ENCODE assay signal across 1 cellular context in the genomic region with DNA sequence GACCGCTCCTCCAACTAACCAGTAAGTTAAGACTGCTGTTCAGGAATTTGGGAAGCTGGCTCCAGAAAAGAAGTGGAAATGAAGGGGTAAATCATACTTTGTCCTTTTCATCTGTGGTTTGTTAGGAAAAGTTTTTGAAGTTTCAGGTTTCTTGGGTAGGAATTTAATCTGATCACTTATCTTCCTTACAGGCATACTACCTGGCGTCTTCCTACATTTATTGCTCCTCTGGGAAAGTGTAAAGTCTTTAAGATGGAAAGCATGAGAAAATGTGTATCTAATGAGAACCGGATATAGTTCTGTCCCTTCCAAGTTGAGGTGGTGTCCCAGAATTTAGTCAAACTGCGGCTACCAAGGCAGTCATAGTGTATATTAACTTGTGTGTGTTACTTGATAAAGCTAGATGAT.
TF ChIP-seq lines count a peak whose summit lies in the region.

No MANE protein-coding gene starts in this region.

TF ChIP-seq in endothelial cell of umbilical vein, 7 proteins besides CTCF, POLR2A, EP300 and RAD21:
- TF ChIP-seq MYC (IDR thresholded peaks at IDR 0.05; ENCODE audit: low read depth, low read length) = no peak
- TF ChIP-seq POLR2AphosphoS5 (IDR thresholded peaks at IDR 0.05; ENCODE audit: insufficient read depth, low read depth, low read length) = no peak
- TF ChIP-seq FOS (IDR thresholded peaks at IDR 0.05; ENCODE audit: borderline replicate concordance, insufficient read depth, low read length) = no peak
- TF ChIP-seq JUN (IDR thresholded peaks at IDR 0.05; ENCODE audit: borderline replicate concordance, insufficient read depth, insufficient read length, low read depth) = no peak
- no peak for TF ChIP-seq EZH2 (IDR thresholded peaks at IDR 0.05; ENCODE audit: borderline replicate concordance, low read depth, low read length, severe bottlenecking)
- TF ChIP-seq, protein P1, sequence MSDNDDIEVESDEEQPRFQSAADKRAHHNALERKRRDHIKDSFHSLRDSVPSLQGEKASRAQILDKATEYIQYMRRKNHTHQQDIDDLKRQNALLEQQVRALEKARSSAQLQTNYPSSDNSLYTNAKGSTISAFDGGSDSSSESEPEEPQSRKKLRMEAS (IDR thresholded peaks at IDR 0.05; ENCODE audit: insufficient read depth, insufficient read length) = no peak
- no peak for TF ChIP-seq GATA2 (IDR thresholded peaks at IDR 0.05; ENCODE audit: insufficient read depth, insufficient read length, low read depth, low read length)
